ENCODE assay signal across 8 cellular contexts in the genomic region with DNA sequence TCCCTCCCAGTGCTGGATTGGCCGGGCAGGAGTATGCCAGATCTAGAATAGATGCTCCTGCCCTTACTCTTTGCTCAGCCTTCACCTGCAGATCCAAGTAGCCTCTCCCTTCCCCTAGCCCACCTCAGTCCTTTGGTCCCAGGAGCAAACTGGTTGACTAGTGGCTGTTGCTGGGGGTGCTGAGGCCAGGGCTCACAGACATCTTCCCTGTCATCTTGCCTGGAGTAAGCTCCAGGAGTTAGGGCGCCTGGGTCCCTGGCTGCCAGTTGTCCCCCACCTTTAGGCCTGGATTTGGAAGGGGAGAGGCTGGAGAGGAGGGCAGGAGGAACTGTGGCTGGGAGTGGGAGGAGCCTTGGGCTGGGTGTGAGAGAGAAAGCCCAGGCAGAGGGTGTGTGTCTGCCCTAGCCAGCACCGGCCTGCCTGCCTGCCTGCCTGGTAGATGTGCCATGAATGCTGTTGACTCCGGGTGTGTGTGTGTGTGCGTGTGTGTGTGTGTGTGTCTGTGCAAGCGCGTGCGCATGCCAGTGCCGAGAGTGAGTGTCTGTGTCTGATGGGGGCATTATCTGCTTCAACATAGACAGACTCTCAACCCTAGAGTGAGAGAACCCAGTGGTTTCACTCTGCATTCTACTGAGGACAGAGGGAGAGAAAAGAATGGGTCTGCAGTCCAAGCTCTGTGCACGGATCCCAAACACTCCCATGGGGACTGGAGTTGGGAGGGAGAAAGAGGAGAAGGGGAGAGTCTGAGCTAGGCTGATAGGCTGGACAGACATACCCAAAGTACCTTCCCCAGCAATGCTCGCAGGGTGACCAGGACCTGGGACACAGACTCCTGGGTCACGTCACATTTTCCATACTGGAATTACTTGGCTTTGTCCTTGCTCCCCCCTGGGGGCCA. TPM values are rescaled to one million over a fixed set of nuclear protein-coding genes. Genes with fewer than 3 reads are reported as not detected.
DNase-seq lines count a peak whose midpoint lies in the region; ATAC-seq and TF ChIP-seq lines count a peak whose summit lies in the region.

No MANE protein-coding gene starts in this region.

- ATAC-seq in CD4-positive, alpha-beta T cell (ENCODE audit: poor library complexity) = peak; percentile 25
- peak; percentile 36 to 44 for ATAC-seq in naive thymus-derived CD8-positive, alpha-beta T cell
- ATAC-seq in HG03565 (IDR thresholded peaks at IDR 0.05; ENCODE audit: unreplicated experiment) = no peak

- H3K4me3 Mint-ChIP-seq in CD4-positive, alpha-beta T cell = peak overlapping the region; percentile 91
- H3K4me3 Mint-ChIP-seq in naive thymus-derived CD8-positive, alpha-beta T cell = peak overlapping the region; percentile 83 to 91 (median 88)

- peak overlapping the region; percentile 55 for H3K27ac ChIP-seq in CD4-positive, alpha-beta T cell (ENCODE audit: low read depth, low read length)
- no peak overlapping the region for H3K27ac ChIP-seq in HL-60 (replicated peaks)

- peak in 7 of 10 experiments; percentile 26 to 50 (median 41) for DNase-seq in CD4-positive, alpha-beta T cell
- DNase-seq in HL-60 (ENCODE audit: low read depth in 1 of 2, low spot score in 1 of 2) = peak in 1 of 2 experiments; percentile 41
- peak; percentile 87 for DNase-seq in epithelial cell of esophagus (ENCODE audit: low read depth)
- peak in 5 of 10 donors; percentile 23 to 49 (median 35) for DNase-seq in naive thymus-derived CD8-positive, alpha-beta T cell
- DNase-seq in glomerular visceral epithelial cell (ENCODE audit: extremely low spot score) = no peak
- DNase-seq in HuH-7 (ENCODE audit: low spot score) = no peak

- peak overlapping the region; percentile 81 for H3K27ac Mint-ChIP-seq in CD4-positive, alpha-beta T cell
- H3K27ac Mint-ChIP-seq in naive thymus-derived CD8-positive, alpha-beta T cell = peak overlapping the region; percentile 52 to 91 (median 86)

- H3K27me3 Mint-ChIP-seq in CD4-positive, alpha-beta T cell = no peaks in the 10 kb centered on the region
- no peaks in the 10 kb centered on the region for H3K27me3 Mint-ChIP-seq in naive thymus-derived CD8-positive, alpha-beta T cell

- CTCF ChIA-PET in CD4-positive, alpha-beta T cell (lab: Charles Lee) = interaction anchor here (1.1 to 2.3 kb wide), 2 partner anchors 18 to 19 kb away, joined by 5 to 8 read pairs; no protein-coding TSS in a partner anchor

- no peaks in the 10 kb centered on the region for H3K9me3 Mint-ChIP-seq in CD4-positive, alpha-beta T cell
- no peaks in the 10 kb centered on the region for H3K9me3 Mint-ChIP-seq in naive thymus-derived CD8-positive, alpha-beta T cell

- H3K9me3 ChIP-seq in CD4-positive, alpha-beta T cell (ENCODE audit: control insufficient read depth, low read length) = no peaks in the 10 kb centered on the region

- H3K4me3 ChIP-seq in HL-60 (replicated peaks; ENCODE audit: insufficient read depth, low read length) (peak overlapping the region; percentile 30), WI38 (ENCODE audit: low read depth, low read length) (peak overlapping the region; percentile 56), epithelial cell of esophagus (ENCODE audit: low read length) (peak overlapping the region; percentile 47)

- H3K36me3 Mint-ChIP-seq in CD4-positive, alpha-beta T cell (ENCODE audit: low read depth) = no peaks in the 10 kb centered on the region
- no peaks in the 10 kb centered on the region for H3K36me3 Mint-ChIP-seq in naive thymus-derived CD8-positive, alpha-beta T cell

- H3K27me3 ChIP-seq in CD4-positive, alpha-beta T cell (ENCODE audit: control insufficient read depth, insufficient read depth, low read length) = no peaks in the 10 kb centered on the region
- peaks cover 15% of the 10 kb centered on the region for H3K27me3 ChIP-seq in HL-60 (ENCODE audit: insufficient read depth, poor library complexity, severe bottlenecking)

- no peak for TF ChIP-seq CTCF in CD4-positive, alpha-beta T cell (IDR thresholded peaks at IDR 0.05)
- TF ChIP-seq CTCF in HL-60 (IDR thresholded peaks at IDR 0.05; ENCODE audit: insufficient read depth, low read length) (no peak), WI38 (IDR thresholded peaks at IDR 0.05; ENCODE audit: low read depth, low read length) (no peak), epithelial cell of esophagus (IDR thresholded peaks at IDR 0.05; ENCODE audit: insufficient read depth, low read depth, low read length, missing control alignments) (no peak)

- peaks cover 71% of the 10 kb centered on the region for H3K4me1 Mint-ChIP-seq in CD4-positive, alpha-beta T cell (ENCODE audit: low read depth)
- H3K4me1 Mint-ChIP-seq in naive thymus-derived CD8-positive, alpha-beta T cell = peaks cover 36 to 79% (median 67%) of the 10 kb centered on the region in 4 donors

- intact Hi-C loops in CD4-positive, alpha-beta T cell (cut with DNase I, micrococcal nuclease) = loop anchor here (1.0 to 2.0 kb wide), 2 partner anchors 11 to 20 kb away; no protein-coding TSS in a partner anchor

- POLR2A ChIA-PET in CD4-positive, alpha-beta T cell (lab: Charles Lee) = interaction anchor here (0.6 to 3.4 kb wide), 3 partner anchors 9 to 242 kb away, joined by 3 to 21 read pairs (median 6); no protein-coding TSS in a partner anchor
- POLR2A ChIA-PET in naive thymus-derived CD8-positive, alpha-beta T cell (lab: Charles Lee) = interaction anchor here (1.5 to 4.5 kb wide), 4 partner anchors 11 to 52 kb away, joined by 3 to 40 read pairs (median 6); a partner anchor contains a TSS

RNA-seq across cellular contexts. Expression of a gene that starts 0.9 kb away (rescaled TPM):
- total RNA-seq in CD4-positive, alpha-beta T cell = 10 to 100 TPM; 14.0 to 15.8 TPM
- total RNA-seq in naive thymus-derived CD8-positive, alpha-beta T cell = 10 to 100 TPM; 57.8 to 60.4 TPM
- 10 to 100 TPM in 1 of 3 donors, 1 to 10 TPM in 2; 1.6 to 12.7 (median 3.8) TPM for polyA plus RNA-seq in naive thymus-derived CD8-positive, alpha-beta T cell

RNA-seq across cellular contexts. Expression of a gene that starts 25.8 kb away (rescaled TPM):
- 100 to 1,000 TPM; 166 to 180 TPM for total RNA-seq in CD4-positive, alpha-beta T cell
- 100 to 1,000 TPM; 353 to 362 TPM for total RNA-seq in naive thymus-derived CD8-positive, alpha-beta T cell
- 100 to 1,000 TPM; 202 to 219 (median 206) TPM for polyA plus RNA-seq in naive thymus-derived CD8-positive, alpha-beta T cell

RNA-seq across cellular contexts. Expression of a gene that starts 35.2 kb away (rescaled TPM):
- under 1 TPM; 0.20 to 0.71 TPM for total RNA-seq in CD4-positive, alpha-beta T cell
- under 1 TPM; 0.27 to 0.81 TPM for total RNA-seq in naive thymus-derived CD8-positive, alpha-beta T cell
- not detected for polyA plus RNA-seq in naive thymus-derived CD8-positive, alpha-beta T cell

RNA-seq across cellular contexts. Expression of a gene that starts 52.2 kb away (rescaled TPM):
- total RNA-seq in CD4-positive, alpha-beta T cell = 10 to 100 TPM; 56.7 to 57.3 TPM
- 10 to 100 TPM; 50.8 to 53.4 TPM for total RNA-seq in naive thymus-derived CD8-positive, alpha-beta T cell
- 1 to 10 TPM; 1.1 to 1.3 (median 1.2) TPM for polyA plus RNA-seq in naive thymus-derived CD8-positive, alpha-beta T cell

RNA-seq across cellular contexts. Expression of a gene that starts 52.4 kb away (rescaled TPM):
- total RNA-seq in CD4-positive, alpha-beta T cell = 10 to 100 TPM; 24.4 to 24.7 TPM
- total RNA-seq in naive thymus-derived CD8-positive, alpha-beta T cell = 100 to 1,000 TPM; 112 to 113 TPM
- 1 to 10 TPM; 2.8 to 3.5 (median 3.1) TPM for polyA plus RNA-seq in naive thymus-derived CD8-positive, alpha-beta T cell

Comparison
In these comparisons a context has a peak if more than half of its experiments do, and no peak if none do; other contexts are left out.
1. DNase-seq: peak in CD4-positive, alpha-beta T cell (7 of 10) and epithelial cell of esophagus (single experiment); none in glomerular visceral epithelial cell (single experiment) and HuH-7 (single experiment).
2. Peak in every context shown above with its lines, with median percentiles within 50 percentile points of each other: H3K4me3 ChIP-seq.